ENCODE assay signal across 21 cellular contexts in the genomic region with DNA sequence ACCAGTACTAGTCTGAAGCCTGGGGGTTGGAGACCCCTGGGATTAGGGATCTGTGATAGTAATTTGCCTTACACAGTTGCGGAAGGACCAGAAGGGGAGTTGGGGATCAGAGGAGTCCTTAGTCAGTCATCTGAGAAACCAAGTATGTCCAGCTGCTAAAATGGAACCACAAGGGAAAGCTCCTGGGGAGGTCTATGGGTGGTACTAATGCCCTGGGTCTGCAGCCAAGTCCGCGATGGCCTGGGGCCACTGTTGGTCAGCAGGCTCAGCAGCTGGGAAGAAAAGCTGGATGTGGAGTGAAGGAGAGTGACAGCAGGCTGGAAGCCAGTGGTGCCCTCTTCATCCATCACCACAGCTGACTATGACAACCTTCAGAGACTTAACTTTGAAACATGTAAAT. TPM values are rescaled to one million over a fixed set of nuclear protein-coding genes. Genes with fewer than 3 reads are reported as not detected.
DNase-seq lines count a peak whose midpoint lies in the region; ATAC-seq, FAIRE-seq and TF ChIP-seq lines count a peak whose summit lies in the region.
"Had no signal": no experiment of that assay in that cellular context is flagged by ENCODE, and none has a peak within 500 bp of the region (broad histone marks: within the 10 kb centered on the region; RNA-seq: fewer than 3 reads in every experiment).

No MANE protein-coding gene starts in this region.

- no peak for TF ChIP-seq RAD21 in H1 (IDR thresholded peaks at IDR 0.05 in 1 of 2, conservative IDR thresholded peaks at IDR 0.05 in 1 of 2; ENCODE audit: low read depth in 2 of 2, low read length in 2 of 2)

- POLR2A ChIA-PET in H1 (lab: Charles Lee; ENCODE audit: partially characterized antibody), result interaction anchor here (0.6 to 1.3 kb wide), 2 partner anchors 77 to 86 kb away, joined by 3 read pairs; no protein-coding TSS in a partner anchor

- ATAC-seq in Right ventricle myocardium inferior, result no peak
- ATAC-seq in HG03097 (IDR thresholded peaks at IDR 0.05; ENCODE audit: low FRiP score, unreplicated experiment), result no peak
- ATAC-seq: A549, GM23338, HCT116, HepG2 had no signal

- no peak overlapping the region for H3K27ac ChIP-seq in left ventricle myocardium inferior (replicated peaks)
- H3K27ac ChIP-seq in H1 (ENCODE audit: low read depth, low read length), result no peak overlapping the region
- H3K27ac ChIP-seq in esophagus muscularis mucosa (replicated peaks in 1 of 4), result no peak overlapping the region
- H3K27ac ChIP-seq: 22Rv1, A549, C4-2B had no signal

- TF ChIP-seq POLR2A in H1 (IDR thresholded peaks at IDR 0.05; ENCODE audit: control extremely low read depth in 1 of 2, low read depth in 2 of 2, low read length in 2 of 2) (no peak), esophagus muscularis mucosa (IDR thresholded peaks at IDR 0.05; ENCODE audit: low read depth) (no peak)

- H3K4me1 ChIP-seq in left ventricle myocardium inferior (peaks cover 22% of the 10 kb centered on the region), H1 (replicated peaks in 1 of 4; ENCODE audit: control insufficient read depth in 3 of 4, insufficient read depth in 4 of 4, low read length in 3 of 4) (peaks cover 0 to 10% (median 2%) of the 10 kb centered on the region in 4 experiments; a peak in 5 of 7 replicates), esophagus muscularis mucosa (peaks cover 5 to 38% (median 32%) of the 10 kb centered on the region in 4 donors)

- H2BK12ac ChIP-seq in H1 (ENCODE audit: low read depth, low read length), result no peak overlapping the region

- H3K4me1 Mint-ChIP-seq in nephron progenitor cell, result peaks cover 28% of the 10 kb centered on the region

- peak overlapping the region; percentile 13; the same call in 1 of the 2 replicates for H2AK5ac ChIP-seq in H1 (ENCODE audit: low read depth, low read length)

- no peak overlapping the region for H3K4ac ChIP-seq in H1 (replicated peaks; ENCODE audit: insufficient read length, low read depth, low read length)

- H4K91ac ChIP-seq in H1 (replicated peaks; ENCODE audit: insufficient read length, low read length), result no peak overlapping the region

- peaks cover 11% of the 10 kb centered on the region for H3K36me3 Mint-ChIP-seq in nephron progenitor cell (ENCODE audit: low read depth)

- H4K5ac ChIP-seq in H1 (ENCODE audit: insufficient read length, low read depth, low read length), result no peak overlapping the region

- 85% methylated on average over 3 of the region's 3 CpGs; no CpG with 5 or more reads in 1 of the 2 experiments for WGBS in H1 (ENCODE audit: extremely low coverage in 1 of 2, insufficient coverage in 1 of 2, insufficient read length in 1 of 2, insufficient replicate concordance in 2 of 2, low coverage in 1 of 2, low lambda C conversion rate in 2 of 2, missing lambda C conversion rate in 1 of 2), 2 experiments
- 85% methylated on average over 3 of the region's 3 CpGs for WGBS in esophagus muscularis mucosa

- H3K27ac Mint-ChIP-seq in nephron progenitor cell, result no peak overlapping the region
- H3K27ac Mint-ChIP-seq: CD4-positive, alpha-beta T cell; GM23338 had no signal

- no peak overlapping the region for H2BK5ac ChIP-seq in H1 (ENCODE audit: low read depth, low read length)

- H3K27me3 Mint-ChIP-seq in nephron progenitor cell (ENCODE audit: low read depth, poor library complexity), result peaks cover 45% of the 10 kb centered on the region

- H3K79me2 ChIP-seq in H1 (ENCODE audit: control insufficient read depth in 1 of 2, insufficient read depth in 2 of 2, low read length in 2 of 2), result no peaks in the 10 kb centered on the region

- no peak for FAIRE-seq in H1 (lab: Jason Lieb, UNC)
- FAIRE-seq: GM12892, GM18507, HepG2 had no signal

- no peaks in the 10 kb centered on the region for H3K79me1 ChIP-seq in H1 (ENCODE audit: low read depth, low read length)

- H3K27me3 ChIP-seq in left ventricle myocardium inferior (ENCODE audit: low read depth), result peaks cover 16% of the 10 kb centered on the region
- H3K27me3 ChIP-seq in H1 (replicated peaks in 1 of 4; ENCODE audit: control insufficient read depth in 3 of 4, extremely low read depth in 1 of 4, insufficient read depth in 3 of 4, low read length in 3 of 4), result peaks cover 0 to 13% (median 12%) of the 10 kb centered on the region in 4 experiments; a peak in 6 of 7 replicates
- H3K27me3 ChIP-seq in esophagus muscularis mucosa, result no peaks in the 10 kb centered on the region

- H3K9me3 Mint-ChIP-seq in nephron progenitor cell, result peaks cover 25% of the 10 kb centered on the region
- H3K9me3 Mint-ChIP-seq: CD4-positive, alpha-beta T cell had no signal

- no peak overlapping the region for H2BK120ac ChIP-seq in H1 (replicated peaks; ENCODE audit: low read depth, low read length)

- TF ChIP-seq EP300 in H1 (IDR thresholded peaks at IDR 0.05; ENCODE audit: borderline replicate concordance in 1 of 2, low read depth in 2 of 2, low read length in 2 of 2), result no peak
- no peak for TF ChIP-seq EP300 in esophagus muscularis mucosa (IDR thresholded peaks at IDR 0.05)

- H3K36me3 ChIP-seq in left ventricle myocardium inferior (no peaks in the 10 kb centered on the region), H1 (ENCODE audit: control insufficient read depth in 2 of 4, insufficient read depth in 4 of 4, low read length in 3 of 4) (no peaks in the 10 kb centered on the region), esophagus muscularis mucosa (no peaks in the 10 kb centered on the region)

- H3K9me3 ChIP-seq in left ventricle myocardium inferior (replicated peaks), result no peaks in the 10 kb centered on the region
- H3K9me3 ChIP-seq in H1 (ENCODE audit: insufficient read depth in 2 of 2, low read depth in 1 of 2, low read length in 1 of 2), result peaks cover 14 to 15% of the 10 kb centered on the region in 2 experiments
- H3K9me3 ChIP-seq in esophagus muscularis mucosa, result no peaks in the 10 kb centered on the region

- no peak overlapping the region; a peak in 1 of 7 replicates for H3K9ac ChIP-seq in H1 (replicated peaks in 1 of 4; ENCODE audit: extremely low read depth in 1 of 4, low read depth in 3 of 4, low read length in 3 of 4)

- H4K20me1 ChIP-seq in H1 (replicated peaks in 1 of 2; ENCODE audit: control insufficient read depth in 1 of 2, insufficient read depth in 2 of 2, low read length in 2 of 2), result no peaks in the 10 kb centered on the region

- H3K23me2 ChIP-seq in H1 (ENCODE audit: low read depth, low read length), result peaks cover 9% of the 10 kb centered on the region

- H3K4me3 Mint-ChIP-seq in nephron progenitor cell, result peak overlapping the region; percentile 25
- H3K4me3 Mint-ChIP-seq: CD4-positive, alpha-beta T cell; GM23338 had no signal

- 0 out of 2 replicates have a peak overlapping the region, but pooled peaks have one; percentile 29 for H2BK15ac ChIP-seq in H1 (ENCODE audit: low read length)

- no peak overlapping the region for H3K56ac ChIP-seq in H1 (replicated peaks; ENCODE audit: insufficient read length, low read depth, low read length)

- no peak overlapping the region for H4K8ac ChIP-seq in H1 (ENCODE audit: extremely low read depth, insufficient read depth, low read length)

- TF ChIP-seq CTCF in left ventricle myocardium inferior (IDR thresholded peaks at IDR 0.05; ENCODE audit: borderline replicate concordance) (no peak), H1 (IDR thresholded peaks at IDR 0.05; ENCODE audit: control extremely low read depth in 1 of 3, insufficient read depth in 1 of 3, low read depth in 1 of 3, low read length in 3 of 3) (no peak), nephron progenitor cell (IDR thresholded peaks at IDR 0.05) (no peak), esophagus muscularis mucosa (IDR thresholded peaks at IDR 0.05) (no peak)

- H3K4me2 ChIP-seq in H1 (ENCODE audit: insufficient read depth in 1 of 2, low read depth in 2 of 2, low read length in 2 of 2), result no peak overlapping the region
- H3K4me2 ChIP-seq: A549, GM23338 had no signal

- DNase-seq in left ventricle myocardium inferior (peak; percentile 2), Right ventricle myocardium inferior (ENCODE audit: missing footprints) (no peak), H1 (ENCODE audit: low read depth in 1 of 2, low spot score in 2 of 2) (no peak), nephron progenitor cell (no peak), ureter (ENCODE audit: low spot score) (no peak), esophagus muscularis mucosa (ENCODE audit: extremely low spot score) (no peak)
- DNase-seq: AML-193; CD4-positive, alpha-beta T cell; DMS153; DMS79; GDM1; H7 had no signal

- CTCF ChIA-PET in H1 (lab: Charles Lee; ENCODE audit: partially characterized antibody), result interaction anchor here (0.7 to 1.1 kb wide), 6 partner anchors 9 to 99 kb away, joined by 3 read pairs; no protein-coding TSS in a partner anchor

- no peak overlapping the region for H3K14ac ChIP-seq in H1 (ENCODE audit: insufficient read length)

- H3K4me3 ChIP-seq in left ventricle myocardium inferior (no peak overlapping the region), H1 (ENCODE audit: extremely low read depth in 1 of 4, insufficient read depth in 2 of 4, low read depth in 3 of 4, low read length in 4 of 4) (no peak overlapping the region), esophagus muscularis mucosa (no peak overlapping the region)
- H3K4me3 ChIP-seq: A549, GM23338 had no signal

- H3K23ac ChIP-seq in H1 (ENCODE audit: insufficient read length), result no peak overlapping the region

- H3K18ac ChIP-seq in H1 (ENCODE audit: extremely low read depth, low read length), result no peak overlapping the region

- intact Hi-C loops in left ventricle myocardium inferior (cut with micrococcal nuclease), result loop anchor here (5.0 kb wide), 1 partner anchor 177 kb away; no protein-coding TSS in a partner anchor
- intact Hi-C loops in Right ventricle myocardium inferior (cut with DNase I), result no loop called here
- intact Hi-C loops in esophagus muscularis mucosa (cut with DNase I), result loop anchor here (5.0 kb wide), 2 partner anchors 67 to 222 kb away; a partner anchor contains a TSS

- H2BK20ac ChIP-seq in H1 (ENCODE audit: low read length), result no peak overlapping the region

- no peak overlapping the region for H2AFZ ChIP-seq in H1 (ENCODE audit: low read length)
- H2AFZ ChIP-seq: GM23338 had no signal

TF ChIP-seq in H1, 55 proteins besides CTCF, POLR2A, EP300 and RAD21 (continues in another document):
- TF ChIP-seq SRF (IDR thresholded peaks at IDR 0.05; ENCODE audit: low read depth, low read length) (no peak), RNF2 (IDR thresholded peaks at IDR 0.05; ENCODE audit: borderline replicate concordance, low read depth, low read length, missing control alignments, poor library complexity, severe bottlenecking) (no peak)

RNA-seq across cellular contexts. Expression of a gene that starts 2.2 kb away (rescaled TPM):
- total RNA-seq in left ventricle myocardium inferior (1.8 TPM), Right ventricle myocardium inferior (1.1 TPM), ureter (31.4 TPM), esophagus muscularis mucosa (10 to 100 TPM in 3 of 4 donors, 1 to 10 TPM in 1; 10.0 to 14.7 (median 11.0) TPM)
- 5.0 and 5.7 TPM in 2 replicates for total RNA-seq in H1 (2021; fragmentation: NEBNext Ultra II Directional; extraction: Animal tissue kit (Norgen Biotek cat#: 25700))
- polyA plus RNA-seq in H1 (2011; rRNA removed), result 4.1 and 6.8 TPM in 2 replicates
- polyA plus RNA-seq in H1 (2011; cell fraction: cytosol; rRNA removed), result 5.8 TPM
- polyA plus RNA-seq in H1 (2011; cell fraction: nucleus; rRNA removed), result 24.6 TPM
- polyA plus RNA-seq in H1 (2012, experiment 1 of 2), result 3.7 to 5.5 TPM (median 4.6 TPM) in 4 replicates
- 1.8 TPM for polyA plus RNA-seq in H1 (2012, experiment 2 of 2)
- polyA plus RNA-seq in H1 (2013, experiment 1 of 2), result 2.9 TPM
- 3.0 TPM for polyA plus RNA-seq in H1 (2013, experiment 2 of 2)
- 7.9 and 11.9 TPM in 2 replicates for polyA minus RNA-seq in H1 (2011; rRNA and poly(A)+ RNA removed)
- 3.4 TPM for polyA minus RNA-seq in H1 (2011; cell fraction: cytosol; rRNA and poly(A)+ RNA removed)
- polyA minus RNA-seq in H1 (2011; cell fraction: nucleus; rRNA and poly(A)+ RNA removed), result 20.7 TPM
